Comparison of ENCODE assay signal across 8 cellular contexts in the genomic region with DNA sequence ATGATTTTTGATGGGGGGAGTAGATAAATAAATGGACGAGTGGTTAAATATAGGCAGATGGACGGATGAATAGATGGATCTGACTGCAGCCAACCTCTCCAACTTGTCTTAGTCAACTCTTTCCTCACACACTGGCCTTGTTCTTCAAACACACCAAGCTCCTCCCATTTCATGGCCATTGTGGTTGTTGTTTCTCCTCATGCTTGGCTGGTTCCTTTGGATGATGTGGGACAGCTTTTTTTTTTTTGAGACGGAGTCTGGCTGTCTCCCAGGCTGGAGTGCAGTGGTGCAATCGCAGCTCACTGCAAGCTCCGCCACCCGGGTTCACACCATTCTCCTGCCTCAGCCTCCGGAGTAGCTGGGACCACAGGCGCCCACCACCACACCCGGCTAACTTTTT.
A peak's percentile ranks its signal among the peaks of the same experiment; 100 is the strongest.
DNase-seq lines count a peak whose midpoint lies in the region; ATAC-seq, FAIRE-seq and TF ChIP-seq lines count a peak whose summit lies in the region.
"Not testable (repeated sequence)": the region's sequence is repeated elsewhere in the genome, so short reads cannot be mapped to it uniquely, and the experiment has no call there.

No MANE protein-coding gene starts in this region.

- not testable (repeated sequence) for FAIRE-seq in GM12878 (lab: Jason Lieb, UNC)

- H3K4me3 ChIP-seq in BLaER1; GM12878; osteoblast (ENCODE audit: insufficient read depth, low read length): not testable (repeated sequence)

- in situ Hi-C loops in GM13976 (cut with MboI; ENCODE audit: low sequenced_read_pairs, unreplicated experiment); GM12878 (cut with MboI): not testable (repeated sequence)

- TF ChIP-seq EP300 in GM12878 (IDR thresholded peaks at IDR 0.05; ENCODE audit: borderline replicate concordance in 1 of 2, control insufficient read depth in 1 of 2, low read depth in 2 of 2, low read length in 2 of 2): not testable (repeated sequence)

- not testable (repeated sequence) for H3K9me3 ChIP-seq in BLaER1; GM12878 (replicated peaks; ENCODE audit: control insufficient read depth, insufficient read depth, low read length); osteoblast (ENCODE audit: low read depth, low read length)

- not testable (repeated sequence) for H3K36me3 Mint-ChIP-seq in activated CD8-positive, alpha-beta memory T cell treated with anti-CD3 and anti-CD28 coated beads, Interleukin-2, amount 10 ng/mL, durations not matched to agents 7 days and 5 days

- not testable (repeated sequence) for H3K27ac ChIP-seq in BLaER1; GM12878 (ENCODE audit: control insufficient read depth, insufficient read depth); osteoblast (ENCODE audit: low read depth, low read length)

- DNase-seq in GM13976 (ENCODE audit: low spot score) (peak; percentile 14), M059J (ENCODE audit: low read depth) (peak; percentile 56), NCI-H69 (lab: John Stamatoyannopoulos, UW) (peak; percentile 13), kidney glomerular epithelial cell (lab: John Stamatoyannopoulos, UW) (peak; percentile 43)
- not testable (repeated sequence) for DNase-seq in activated CD8-positive, alpha-beta memory T cell treated with anti-CD3 and anti-CD28 coated beads, Interleukin-2, amount 10 ng/mL, durations not matched to agents 7 days and 5 days; GM12878 (ENCODE audit: low read depth, low spot score); osteoblast (ENCODE audit: insufficient read length, low spot score, missing footprints)

- TF ChIP-seq POLR2A in GM12878 (IDR thresholded peaks at IDR 0.05; ENCODE audit: low read depth, low read length): not testable (repeated sequence)

- H3K9ac ChIP-seq in BLaER1; GM12878 (ENCODE audit: control insufficient read depth, insufficient read depth, low read length): not testable (repeated sequence)

- peaks cover 21% of the 10 kb centered on the region for H3K4me1 Mint-ChIP-seq in activated CD8-positive, alpha-beta memory T cell treated with anti-CD3 and anti-CD28 coated beads, Interleukin-2, amount 10 ng/mL, durations not matched to agents 7 days and 5 days

- not testable (repeated sequence) for H3K9me3 Mint-ChIP-seq in activated CD8-positive, alpha-beta memory T cell treated with anti-CD3 and anti-CD28 coated beads, Interleukin-2, amount 10 ng/mL, durations not matched to agents 7 days and 5 days (ENCODE audit: low read depth)

- H3K4me3 Mint-ChIP-seq in activated CD8-positive, alpha-beta memory T cell treated with anti-CD3 and anti-CD28 coated beads, Interleukin-2, amount 10 ng/mL, durations not matched to agents 7 days and 5 days: not testable (repeated sequence)

- not testable (repeated sequence) for H3K79me2 ChIP-seq in GM12878 (ENCODE audit: control insufficient read depth, insufficient read depth, low read length); osteoblast (ENCODE audit: insufficient read depth, low read length)

- CTCF ChIA-PET in activated CD8-positive, alpha-beta memory T cell treated with anti-CD3 and anti-CD28 coated beads, Interleukin-2, amount 10 ng/mL, durations not matched to agents 7 days and 5 days (lab: Charles Lee): interaction anchor here (0.9 to 1.7 kb wide), 2 partner anchors 9 to 115 kb away, joined by 3 to 6 read pairs; no protein-coding TSS in a partner anchor
- CTCF ChIA-PET in GM12878 (lab: Yijun Ruan, JAX): interaction anchor here (0.7 to 1.5 kb wide), 7 partner anchors 9 to 570 kb away, joined by 3 to 6 read pairs (median 3); no protein-coding TSS in a partner anchor

- not testable (repeated sequence) for BruUV-seq in GM12878 (replicated peaks; lab: Mats Ljungman, UMichigan)

- not testable (repeated sequence) for H3K27ac Mint-ChIP-seq in activated CD8-positive, alpha-beta memory T cell treated with anti-CD3 and anti-CD28 coated beads, Interleukin-2, amount 10 ng/mL, durations not matched to agents 7 days and 5 days

- SMC1A ChIA-PET in GM12878 (lab: Charles Lee; ENCODE audit: uncharacterized antibody, unreplicated experiment): interaction anchor here (1.3 to 1.5 kb wide), 4 partner anchors 8 to 254 kb away, joined by 3 to 4 read pairs (median 4); no protein-coding TSS in a partner anchor

- H3K4me1 ChIP-seq in BLaER1; GM12878 (ENCODE audit: control insufficient read depth, insufficient read depth, low read length); osteoblast (ENCODE audit: insufficient read depth, low read length): not testable (repeated sequence)

- H2AFZ ChIP-seq in GM12878 (ENCODE audit: control insufficient read depth, low read depth, low read length): not testable (repeated sequence)
- peak overlapping the region; percentile 37 for H2AFZ ChIP-seq in osteoblast (ENCODE audit: low read length)

- not testable (repeated sequence) for H3K36me3 ChIP-seq in BLaER1; GM12878 (ENCODE audit: control insufficient read depth in 2 of 2, insufficient read depth in 2 of 2, low read length in 1 of 2); osteoblast (ENCODE audit: insufficient read depth, low read length)

- H4K20me1 ChIP-seq in BLaER1; GM12878 (ENCODE audit: control insufficient read depth, insufficient read depth); osteoblast (ENCODE audit: insufficient read depth, low read length): not testable (repeated sequence)

- peak; percentile 35 for ATAC-seq in activated CD8-positive, alpha-beta memory T cell treated with anti-CD3 and anti-CD28 coated beads, Interleukin-2, amount 10 ng/mL, durations not matched to agents 7 days and 5 days
- ATAC-seq in GM12878: peak; percentile 38

- WGBS in GM12878 (ENCODE audit: insufficient coverage, insufficient replicate concordance, low lambda C conversion rate, missing lambda C conversion rate): 60% methylated on average over 9 of the region's 9 CpGs

- not testable (repeated sequence) for H3K27me3 ChIP-seq in BLaER1; GM12878 (replicated peaks in 1 of 2; ENCODE audit: control insufficient read depth in 2 of 2, insufficient read depth in 2 of 2, low read length in 1 of 2); osteoblast (ENCODE audit: insufficient read depth, low read length)

- TF ChIP-seq RAD21 in GM12878 (IDR thresholded peaks at IDR 0.05; ENCODE audit: insufficient read depth, low read depth, low read length): not testable (repeated sequence)

- RAD21 ChIA-PET in GM12878 (lab: Charles Lee; ENCODE audit: unreplicated experiment): interaction anchor here (1.1 to 1.4 kb wide), 2 partner anchors 12 to 101 kb away, joined by 3 read pairs; no protein-coding TSS in a partner anchor

- H3K27me3 Mint-ChIP-seq in activated CD8-positive, alpha-beta memory T cell treated with anti-CD3 and anti-CD28 coated beads, Interleukin-2, amount 10 ng/mL, durations not matched to agents 7 days and 5 days: peaks cover 59% of the 10 kb centered on the region

- TF ChIP-seq CTCF in GM13976 (IDR thresholded peaks at IDR 0.05; ENCODE audit: borderline replicate concordance, control extremely low read depth, extremely low read depth, insufficient read depth, missing control alignments); GM12878 (IDR thresholded peaks at IDR 0.05 in 2 of 3, conservative IDR thresholded peaks at IDR 0.05 in 1 of 3; ENCODE audit: control insufficient read depth in 2 of 3, extremely low read depth in 1 of 3, insufficient read depth in 1 of 3, low read depth in 3 of 3, low read length in 3 of 3); osteoblast (IDR thresholded peaks at IDR 0.05; ENCODE audit: extremely low read depth, low read depth, low read length): not testable (repeated sequence)

- H3K4me2 ChIP-seq in BLaER1: peak overlapping the region; percentile 28
- H3K4me2 ChIP-seq in GM12878 (ENCODE audit: control insufficient read depth, insufficient read depth); osteoblast (ENCODE audit: insufficient read depth, low read length): not testable (repeated sequence)

- intact Hi-C loops in GM12878 (cut with micrococcal nuclease; ENCODE audit: unreplicated experiment): loop anchor here (2.0 to 5.0 kb wide), 2 partner anchors 44 to 117 kb away; no protein-coding TSS in a partner anchor

- POLR2A ChIA-PET in GM12878 (lab: Charles Lee): not testable (repeated sequence)
